ENCODE assay signal across 9 cellular contexts in genomic region chr7:104341545-104341944, GRCh38. TPM values are rescaled to one million over a fixed set of nuclear protein-coding genes. Genes with fewer than 3 reads are reported as not detected.
DNase-seq lines count a peak whose midpoint lies in the region; ATAC-seq and TF ChIP-seq lines count a peak whose summit lies in the region.
"Had no signal": no experiment of that assay in that cellular context is flagged by ENCODE, and none has a peak within 500 bp of the region (broad histone marks: within the 10 kb centered on the region; RNA-seq: fewer than 3 reads in every experiment).

No MANE protein-coding gene starts in this region.

- TF ChIP-seq CTCF in epithelial cell of proximal tubule (conservative IDR thresholded peaks at IDR 0.05; ENCODE audit: low read depth, low read length) = peak; percentile 20

- CTCF ChIA-PET in HEK293T (lab: Yijun Ruan, JAX) = interaction anchor here (0.6 to 1.2 kb wide), 7 partner anchors 12 to 574 kb away, joined by 3 to 4 read pairs (median 3); no protein-coding TSS in a partner anchor

- H3K4me3 ChIP-seq in epithelial cell of proximal tubule (ENCODE audit: low read depth, low read length) = no peak overlapping the region

- POLR2A ChIA-PET in HEK293T (lab: Yijun Ruan, JAX) = no interaction called here

- ATAC-seq in esophagus mucosa (no peak), GM18873 (IDR thresholded peaks at IDR 0.05; ENCODE audit: low FRiP score, unreplicated experiment) (no peak)

- DNase-seq in COR-L47 (lab: John Stamatoyannopoulos, UW) (peak; percentile 25), HEK293T (ENCODE audit: extremely low spot score) (peak; percentile 33), NCI-H82 treated with DMSO at 0.1 percent for 48 hours (lab: John Stamatoyannopoulos, UW; ENCODE audit: unreplicated experiment) (peak; percentile 70), epithelial cell of proximal tubule (ENCODE audit: low read depth) (no peak), NCI-H2196 treated with DMSO at 0.1 percent for 48 hours (lab: John Stamatoyannopoulos, UW; ENCODE audit: unreplicated experiment) (no peak)
- no peak for DNase-seq in effector CD4-positive, alpha-beta T cell
- DNase-seq: activated CD4-positive, alpha-beta T cell treated with anti-CD3 and anti-CD28 coated beads for 4 hours had no signal

TF ChIP-seq in HEK293T, 16 proteins besides CTCF, POLR2A, EP300 and RAD21:
- TF ChIP-seq HDGF (IDR thresholded peaks at IDR 0.05; ENCODE audit: borderline replicate concordance) = no peak
- no peak for TF ChIP-seq BHLHE40 (IDR thresholded peaks at IDR 0.05; ENCODE audit: borderline replicate concordance)
- TF ChIP-seq ELF4 (IDR thresholded peaks at IDR 0.05) = no peak
- TF ChIP-seq ARNT (IDR thresholded peaks at IDR 0.05) = no peak
- no peak for TF ChIP-seq SP1 (IDR thresholded peaks at IDR 0.05)
- TF ChIP-seq FOXA1 (IDR thresholded peaks at IDR 0.05) = no peak
- TF ChIP-seq TARDBP (IDR thresholded peaks at IDR 0.05) = no peak
- TF ChIP-seq SUZ12 (IDR thresholded peaks at IDR 0.05) = no peak
- TF ChIP-seq L3MBTL2 (conservative IDR thresholded peaks at IDR 0.05) = no peak

RNA-seq across cellular contexts. Expression of gene LHFPL3, which starts 13.1 kb away (rescaled TPM):
- total RNA-seq in epithelial cell of proximal tubule (not detected in 2 replicates), esophagus mucosa (not detected)

Comparison
In these comparisons a context has a peak if more than half of its experiments do, and no peak if none do; other contexts are left out.
1. DNase-seq: peak in COR-L47 (single experiment), HEK293T (single experiment) and NCI-H82 treated with DMSO at 0.1 percent for 48 hours (single experiment); none in epithelial cell of proximal tubule (single experiment), effector CD4-positive, alpha-beta T cell (single experiment) and NCI-H2196 treated with DMSO at 0.1 percent for 48 hours (single experiment).